In genomic region chr7:80175744-80176143, GRCh38 we compare ENCODE assay signal across 24 cellular contexts. TPM values are rescaled to one million over a fixed set of nuclear protein-coding genes. Genes with fewer than 3 reads are reported as not detected.
A peak's percentile ranks its signal among the peaks of the same experiment; 100 is the strongest.
DNase-seq lines count a peak whose midpoint lies in the region; ATAC-seq and TF ChIP-seq lines count a peak whose summit lies in the region.
"Had no signal": no experiment of that assay in that cellular context is flagged by ENCODE, and none has a peak within 500 bp of the region (broad histone marks: within the 10 kb centered on the region; RNA-seq: fewer than 3 reads in every experiment).

No MANE protein-coding gene starts in this region.

- H3K4me3 Mint-ChIP-seq in WTC11: no peak overlapping the region
- no peak overlapping the region for H3K4me3 Mint-ChIP-seq in nephron progenitor cell
- H3K4me3 Mint-ChIP-seq: activated naive CD4-positive, alpha-beta T cell treated with anti-CD3 and anti-CD28 coated beads, Interleukin-2, amount 50 U/mL, for 24 hours; neural crest cell; T-helper 1 cell treated with Interleukin-12 subunit alpha and Interleukin-12 subunit beta and Interleukin-4 antibody, amounts not matched to agents 30 μg/mL and 1 μg/mL, for 36 hours had no signal

- POLR2A ChIA-PET in WTC11 (lab: Charles Lee): no interaction called here

- H3K27me3 Mint-ChIP-seq in WTC11 (ENCODE audit: low read depth) (no peaks in the 10 kb centered on the region), nephron progenitor cell (ENCODE audit: low read depth, poor library complexity) (no peaks in the 10 kb centered on the region)
- H3K27me3 Mint-ChIP-seq: activated naive CD4-positive, alpha-beta T cell treated with anti-CD3 and anti-CD28 coated beads, Interleukin-2, amount 50 U/mL, for 24 hours had no signal

- TF ChIP-seq CTCF in WTC11 (IDR thresholded peaks at IDR 0.05): no peak
- no peak for TF ChIP-seq CTCF in nephron progenitor cell (IDR thresholded peaks at IDR 0.05)

- peaks cover 73% of the 10 kb centered on the region for H3K4me1 Mint-ChIP-seq in WTC11
- no peaks in the 10 kb centered on the region for H3K4me1 Mint-ChIP-seq in nephron progenitor cell

- no peak for DNase-seq in activated naive CD4-positive, alpha-beta T cell treated with anti-CD3 and anti-CD28 coated beads, Interleukin-2, amount 50 U/mL, for 72 hours (ENCODE audit: low spot score in 2 of 2)
- no peak for DNase-seq in activated naive CD4-positive, alpha-beta T cell (lab: John Stamatoyannopoulos, UW)
- DNase-seq in WTC11 (ENCODE audit: low spot score) (no peak), AG08395 (ENCODE audit: low spot score) (no peak), nephron progenitor cell (no peak), anterior cingulate cortex (lab: John Stamatoyannopoulos, UW) (no peak)
- DNase-seq: activated CD4-positive, CD25-positive, alpha-beta regulatory T cell treated with anti-CD3 and anti-CD28 coated beads, Interleukin-2, amount 50 U/mL, for 72 hours; COR-L47; cortex of kidney; DMS53; GOT3; left cardiac atrium; NCI-H1436 treated with DMSO at 0.1 percent for 48 hours; OCI-M1; pancreas; SK-N-SH; stimulated activated CD4-positive, alpha-beta T cell treated with anti-CD3 and anti-CD28 coated beads, Interleukin-1b, Interleukin-23, amount 100 ng/mL, for 48 hours; stimulated activated CD8-positive, alpha-beta memory T cell treated with anti-CD3 and anti-CD28 coated beads, Interleukin-4, amount 100 ng/mL, for 48 hours; transverse colon had no signal

- H3K9me3 Mint-ChIP-seq in activated naive CD4-positive, alpha-beta T cell treated with anti-CD3 and anti-CD28 coated beads, Interleukin-2, amount 50 U/mL, for 72 hours: peaks cover 11 to 17% of the 10 kb centered on the region in 2 donors
- H3K9me3 Mint-ChIP-seq in WTC11 (no peaks in the 10 kb centered on the region; the same call in 1 of the 2 replicates), nephron progenitor cell (peaks cover 40% of the 10 kb centered on the region)

- ATAC-seq in activated naive CD4-positive, alpha-beta T cell treated with anti-CD3 and anti-CD28 coated beads, Interleukin-2, amount 50 U/mL, for 72 hours: peak; percentile 83 to 91
- ATAC-seq in HG02852 (IDR thresholded peaks at IDR 0.05; ENCODE audit: unreplicated experiment) (peak; percentile 59), WTC11 (no peak), GM21526 (IDR thresholded peaks at IDR 0.05; ENCODE audit: low FRiP score, unreplicated experiment) (no peak)
- ATAC-seq: left cardiac atrium, pancreas had no signal

- no peak overlapping the region for H3K27ac Mint-ChIP-seq in activated naive CD4-positive, alpha-beta T cell treated with anti-CD3 and anti-CD28 coated beads, Interleukin-2, amount 50 U/mL, for 72 hours
- H3K27ac Mint-ChIP-seq in WTC11: peak overlapping the region; percentile 81
- H3K27ac Mint-ChIP-seq in nephron progenitor cell: no peak overlapping the region
- H3K27ac Mint-ChIP-seq: activated naive CD4-positive, alpha-beta T cell treated with anti-CD3 and anti-CD28 coated beads, Interleukin-2, amount 50 U/mL, for 24 hours; T-helper 1 cell treated with Interleukin-12 subunit alpha and Interleukin-12 subunit beta and Interleukin-4 antibody, amounts not matched to agents 30 μg/mL and 1 μg/mL, for 36 hours had no signal

- CTCF ChIA-PET in WTC11 (lab: Charles Lee): no interaction called here

- H3K36me3 Mint-ChIP-seq in activated naive CD4-positive, alpha-beta T cell treated with anti-CD3 and anti-CD28 coated beads, Interleukin-2, amount 50 U/mL, for 72 hours: peaks cover 4 to 17% of the 10 kb centered on the region in 2 donors
- H3K36me3 Mint-ChIP-seq in WTC11 (peaks cover 5% of the 10 kb centered on the region; the same call in 1 of the 2 replicates), nephron progenitor cell (ENCODE audit: low read depth) (peaks cover 61% of the 10 kb centered on the region)
- H3K36me3 Mint-ChIP-seq: activated naive CD4-positive, alpha-beta T cell treated with anti-CD3 and anti-CD28 coated beads, Interleukin-2, amount 50 U/mL, for 24 hours had no signal

TF ChIP-seq in WTC11, 78 proteins besides CTCF, POLR2A, EP300 and RAD21 (continues in another document):
- TF ChIP-seq, protein P1, sequence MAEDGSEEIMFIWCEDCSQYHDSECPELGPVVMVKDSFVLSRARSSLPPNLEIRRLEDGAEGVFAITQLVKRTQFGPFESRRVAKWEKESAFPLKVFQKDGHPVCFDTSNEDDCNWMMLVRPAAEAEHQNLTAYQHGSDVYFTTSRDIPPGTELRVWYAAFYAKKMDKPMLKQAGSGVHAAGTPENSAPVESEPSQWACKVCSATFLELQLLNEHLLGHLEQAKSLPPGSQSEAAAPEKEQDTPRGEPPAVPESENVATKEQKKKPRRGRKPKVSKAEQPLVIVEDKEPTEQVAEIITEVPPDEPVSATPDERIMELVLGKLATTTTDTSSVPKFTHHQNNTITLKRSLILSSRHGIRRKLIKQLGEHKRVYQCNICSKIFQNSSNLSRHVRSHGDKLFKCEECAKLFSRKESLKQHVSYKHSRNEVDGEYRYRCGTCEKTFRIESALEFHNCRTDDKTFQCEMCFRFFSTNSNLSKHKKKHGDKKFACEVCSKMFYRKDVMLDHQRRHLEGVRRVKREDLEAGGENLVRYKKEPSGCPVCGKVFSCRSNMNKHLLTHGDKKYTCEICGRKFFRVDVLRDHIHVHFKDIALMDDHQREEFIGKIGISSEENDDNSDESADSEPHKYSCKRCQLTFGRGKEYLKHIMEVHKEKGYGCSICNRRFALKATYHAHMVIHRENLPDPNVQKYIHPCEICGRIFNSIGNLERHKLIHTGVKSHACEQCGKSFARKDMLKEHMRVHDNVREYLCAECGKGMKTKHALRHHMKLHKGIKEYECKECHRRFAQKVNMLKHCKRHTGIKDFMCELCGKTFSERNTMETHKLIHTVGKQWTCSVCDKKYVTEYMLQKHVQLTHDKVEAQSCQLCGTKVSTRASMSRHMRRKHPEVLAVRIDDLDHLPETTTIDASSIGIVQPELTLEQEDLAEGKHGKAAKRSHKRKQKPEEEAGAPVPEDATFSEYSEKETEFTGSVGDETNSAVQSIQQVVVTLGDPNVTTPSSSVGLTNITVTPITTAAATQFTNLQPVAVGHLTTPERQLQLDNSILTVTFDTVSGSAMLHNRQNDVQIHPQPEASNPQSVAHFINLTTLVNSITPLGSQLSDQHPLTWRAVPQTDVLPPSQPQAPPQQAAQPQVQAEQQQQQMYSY (CRISPR knock-in tag; IDR thresholded peaks at IDR 0.05): no peak
- TF ChIP-seq, protein P2, sequence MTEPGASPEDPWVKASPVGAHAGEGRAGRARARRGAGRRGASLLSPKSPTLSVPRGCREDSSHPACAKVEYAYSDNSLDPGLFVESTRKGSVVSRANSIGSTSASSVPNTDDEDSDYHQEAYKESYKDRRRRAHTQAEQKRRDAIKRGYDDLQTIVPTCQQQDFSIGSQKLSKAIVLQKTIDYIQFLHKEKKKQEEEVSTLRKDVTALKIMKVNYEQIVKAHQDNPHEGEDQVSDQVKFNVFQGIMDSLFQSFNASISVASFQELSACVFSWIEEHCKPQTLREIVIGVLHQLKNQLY (CRISPR knock-in tag; IDR thresholded peaks at IDR 0.05): no peak
- TF ChIP-seq, protein P3, sequence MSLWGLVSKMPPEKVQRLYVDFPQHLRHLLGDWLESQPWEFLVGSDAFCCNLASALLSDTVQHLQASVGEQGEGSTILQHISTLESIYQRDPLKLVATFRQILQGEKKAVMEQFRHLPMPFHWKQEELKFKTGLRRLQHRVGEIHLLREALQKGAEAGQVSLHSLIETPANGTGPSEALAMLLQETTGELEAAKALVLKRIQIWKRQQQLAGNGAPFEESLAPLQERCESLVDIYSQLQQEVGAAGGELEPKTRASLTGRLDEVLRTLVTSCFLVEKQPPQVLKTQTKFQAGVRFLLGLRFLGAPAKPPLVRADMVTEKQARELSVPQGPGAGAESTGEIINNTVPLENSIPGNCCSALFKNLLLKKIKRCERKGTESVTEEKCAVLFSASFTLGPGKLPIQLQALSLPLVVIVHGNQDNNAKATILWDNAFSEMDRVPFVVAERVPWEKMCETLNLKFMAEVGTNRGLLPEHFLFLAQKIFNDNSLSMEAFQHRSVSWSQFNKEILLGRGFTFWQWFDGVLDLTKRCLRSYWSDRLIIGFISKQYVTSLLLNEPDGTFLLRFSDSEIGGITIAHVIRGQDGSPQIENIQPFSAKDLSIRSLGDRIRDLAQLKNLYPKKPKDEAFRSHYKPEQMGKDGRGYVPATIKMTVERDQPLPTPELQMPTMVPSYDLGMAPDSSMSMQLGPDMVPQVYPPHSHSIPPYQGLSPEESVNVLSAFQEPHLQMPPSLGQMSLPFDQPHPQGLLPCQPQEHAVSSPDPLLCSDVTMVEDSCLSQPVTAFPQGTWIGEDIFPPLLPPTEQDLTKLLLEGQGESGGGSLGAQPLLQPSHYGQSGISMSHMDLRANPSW (CRISPR knock-in tag; conservative IDR thresholded peaks at IDR 0.05; ENCODE audit: low read depth): no peak
- TF ChIP-seq CBFB (CRISPR knock-in tag; IDR thresholded peaks at IDR 0.05; ENCODE audit: low read depth) (no peak), NFYB (CRISPR knock-in tag; conservative IDR thresholded peaks at IDR 0.05; ENCODE audit: low read depth) (no peak), CREB1 (CRISPR knock-in tag; IDR thresholded peaks at IDR 0.05) (no peak), GABPB1 (CRISPR knock-in tag; IDR thresholded peaks at IDR 0.05) (no peak), CDX4 (CRISPR knock-in tag; IDR thresholded peaks at IDR 0.05; ENCODE audit: borderline replicate concordance) (no peak), CREM (CRISPR knock-in tag; IDR thresholded peaks at IDR 0.05) (no peak), ZBTB21 (CRISPR knock-in tag; IDR thresholded peaks at IDR 0.05; ENCODE audit: borderline replicate concordance) (no peak), KAT7 (CRISPR knock-in tag; IDR thresholded peaks at IDR 0.05; ENCODE audit: borderline replicate concordance) (no peak)
- TF ChIP-seq, protein P4, sequence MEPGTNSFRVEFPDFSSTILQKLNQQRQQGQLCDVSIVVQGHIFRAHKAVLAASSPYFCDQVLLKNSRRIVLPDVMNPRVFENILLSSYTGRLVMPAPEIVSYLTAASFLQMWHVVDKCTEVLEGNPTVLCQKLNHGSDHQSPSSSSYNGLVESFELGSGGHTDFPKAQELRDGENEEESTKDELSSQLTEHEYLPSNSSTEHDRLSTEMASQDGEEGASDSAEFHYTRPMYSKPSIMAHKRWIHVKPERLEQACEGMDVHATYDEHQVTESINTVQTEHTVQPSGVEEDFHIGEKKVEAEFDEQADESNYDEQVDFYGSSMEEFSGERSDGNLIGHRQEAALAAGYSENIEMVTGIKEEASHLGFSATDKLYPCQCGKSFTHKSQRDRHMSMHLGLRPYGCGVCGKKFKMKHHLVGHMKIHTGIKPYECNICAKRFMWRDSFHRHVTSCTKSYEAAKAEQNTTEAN (CRISPR knock-in tag; IDR thresholded peaks at IDR 0.05): no peak

RNA-seq across cellular contexts. Expression of gene GNAI1, which starts 41.1 kb away (rescaled TPM):
- total RNA-seq in activated naive CD4-positive, alpha-beta T cell treated with anti-CD3 and anti-CD28 coated beads, Interleukin-2, amount 50 U/mL, for 72 hours: 1 to 10 TPM; 3.6 TPM
- total RNA-seq in WTC11 (2021): 26.7 to 31.0 TPM (median 31.0 TPM) in 3 replicates

Comparison
In these comparisons a context has a peak if more than half of its experiments do, and no peak if none do; other contexts are left out.
1. ATAC-seq: peak in activated naive CD4-positive, alpha-beta T cell treated with anti-CD3 and anti-CD28 coated beads, Interleukin-2, amount 50 U/mL, for 72 hours (2 of 2) and HG02852 (single experiment); none in WTC11 (single experiment) and GM21526 (single experiment).